In genomic region chr12:132071837-132072384, GRCh38 we compare ENCODE assay signal across 16 cellular contexts.
DNase-seq lines count a peak whose midpoint lies in the region; ATAC-seq and TF ChIP-seq lines count a peak whose summit lies in the region.
"Had no signal": no experiment of that assay in that cellular context is flagged by ENCODE, and none has a peak within 500 bp of the region (broad histone marks: within the 10 kb centered on the region; RNA-seq: fewer than 3 reads in every experiment).

No MANE protein-coding gene starts in this region.

- in situ Hi-C loops in ACHN (cut with HindIII; ENCODE audit: low pct_ligation_motif_present, low pct_unique_long_range_greater_than_20kb, low sequenced_read_pairs): no loop called here

- peaks cover 3% of the 10 kb centered on the region for H3K36me3 ChIP-seq in ovary

- TF ChIP-seq POLR2A in ovary (IDR thresholded peaks at IDR 0.05): no peak

- intact Hi-C loops in ovary (cut with DNase I): no loop called here

- H3K27ac ChIP-seq in ovary: no peak overlapping the region
- H3K27ac ChIP-seq: GM23248 had no signal

- peak overlapping the region; percentile 22; the same call in 1 of the 2 replicates for H3K4me3 ChIP-seq in GM12864 (ENCODE audit: low read depth, low read length)
- no peak overlapping the region for H3K4me3 ChIP-seq in epithelial cell of esophagus (ENCODE audit: low read length)
- H3K4me3 ChIP-seq in ovary: no peak overlapping the region
- H3K4me3 ChIP-seq: GM23248 had no signal

- TF ChIP-seq EP300 in ovary (IDR thresholded peaks at IDR 0.05): no peak

- no peak for ATAC-seq in SK-N-SH treated with all-trans-retinoic acid at 6 μM for 48 hours
- ATAC-seq in esophagus mucosa: no peak

- TF ChIP-seq CTCF in GM12864 (IDR thresholded peaks at IDR 0.05; ENCODE audit: low read depth, low read length, missing control alignments) (no peak), epithelial cell of esophagus (IDR thresholded peaks at IDR 0.05; ENCODE audit: insufficient read depth, low read depth, low read length, missing control alignments) (no peak), ovary (IDR thresholded peaks at IDR 0.05) (no peak)

- DNase-seq in ACHN: peak; percentile 26
- DNase-seq in GM12864 (ENCODE audit: low read depth): no peak
- DNase-seq in NCI-H774 (lab: John Stamatoyannopoulos, UW): peak; percentile 26
- DNase-seq in epithelial cell of esophagus (ENCODE audit: low read depth): peak; percentile 18
- DNase-seq in ovary: no peak
- no peak for DNase-seq in NCI-H2107 (lab: John Stamatoyannopoulos, UW)
- DNase-seq: activated CD4-positive, CD25-positive, alpha-beta regulatory T cell treated with anti-CD3 and anti-CD28 coated beads, Interleukin-2, amount 50 U/mL, for 72 hours; Calu3; effector memory CD4-positive, alpha-beta T cell; GM23248; IMR-90; NCI-H1048; NCI-H2171 treated with DMSO at 0.1 percent for 48 hours; nephron progenitor cell had no signal

- H3K4me1 ChIP-seq in ovary (ENCODE audit: insufficient read depth): no peaks in the 10 kb centered on the region

- WGBS in ovary, 3 donors: 92 to 95% (median 93%) methylated on average over 14 of the region's 14 CpGs

- no peaks in the 10 kb centered on the region for H3K27me3 ChIP-seq in ovary

- H3K9me3 ChIP-seq in ovary: no peaks in the 10 kb centered on the region

TF ChIP-seq in SK-N-SH treated with all-trans-retinoic acid at 6 μM for 48 hours, 23 proteins besides CTCF, POLR2A, EP300 and RAD21:
- TF ChIP-seq TOX (CRISPR knock-in tag; IDR thresholded peaks at IDR 0.05; ENCODE audit: borderline replicate concordance) (no peak), GLIS3 (CRISPR knock-in tag; IDR thresholded peaks at IDR 0.05) (no peak), OSR1 (CRISPR knock-in tag; IDR thresholded peaks at IDR 0.05) (no peak), CREB5 (CRISPR knock-in tag; IDR thresholded peaks at IDR 0.05; ENCODE audit: low read depth) (no peak), ISL1 (CRISPR knock-in tag; IDR thresholded peaks at IDR 0.05) (no peak), ARNTL (CRISPR knock-in tag; IDR thresholded peaks at IDR 0.05; ENCODE audit: borderline replicate concordance, low read depth) (no peak), RARB (CRISPR knock-in tag; IDR thresholded peaks at IDR 0.05) (no peak), PATZ1 (CRISPR knock-in tag; IDR thresholded peaks at IDR 0.05; ENCODE audit: borderline replicate concordance) (no peak), BACH2 (CRISPR knock-in tag; IDR thresholded peaks at IDR 0.05; ENCODE audit: borderline replicate concordance) (no peak), ZNF8 (CRISPR knock-in tag; IDR thresholded peaks at IDR 0.05) (no peak), ZNF70 (CRISPR knock-in tag; IDR thresholded peaks at IDR 0.05) (no peak), ZNF565 (CRISPR knock-in tag; conservative IDR thresholded peaks at IDR 0.05; ENCODE audit: low read depth) (no peak), ZFP3 (CRISPR knock-in tag; IDR thresholded peaks at IDR 0.05) (no peak), POU6F1 (CRISPR knock-in tag; IDR thresholded peaks at IDR 0.05; ENCODE audit: borderline replicate concordance, low read depth) (no peak), ZC3H10 (CRISPR knock-in tag; IDR thresholded peaks at IDR 0.05) (no peak), CSRNP3 (CRISPR knock-in tag; IDR thresholded peaks at IDR 0.05) (no peak), CSDC2 (CRISPR knock-in tag; IDR thresholded peaks at IDR 0.05) (no peak), ESRRG (CRISPR knock-in tag; IDR thresholded peaks at IDR 0.05) (no peak), PPARA (CRISPR knock-in tag; IDR thresholded peaks at IDR 0.05; ENCODE audit: borderline replicate concordance) (no peak)
TF ChIP-seq in SK-N-SH treated with all-trans-retinoic acid at 6 μM for 48 hours: peak in this region for 0.

Comparison
In these comparisons a context has a peak if more than half of its experiments do, and no peak if none do; other contexts are left out.
1. DNase-seq: peak in ACHN (single experiment), NCI-H774 (single experiment) and epithelial cell of esophagus (single experiment); none in GM12864 (single experiment), ovary (0 of 5) and NCI-H2107 (single experiment).